Comparison of ENCODE assay signal across 16 cellular contexts in the genomic region with DNA sequence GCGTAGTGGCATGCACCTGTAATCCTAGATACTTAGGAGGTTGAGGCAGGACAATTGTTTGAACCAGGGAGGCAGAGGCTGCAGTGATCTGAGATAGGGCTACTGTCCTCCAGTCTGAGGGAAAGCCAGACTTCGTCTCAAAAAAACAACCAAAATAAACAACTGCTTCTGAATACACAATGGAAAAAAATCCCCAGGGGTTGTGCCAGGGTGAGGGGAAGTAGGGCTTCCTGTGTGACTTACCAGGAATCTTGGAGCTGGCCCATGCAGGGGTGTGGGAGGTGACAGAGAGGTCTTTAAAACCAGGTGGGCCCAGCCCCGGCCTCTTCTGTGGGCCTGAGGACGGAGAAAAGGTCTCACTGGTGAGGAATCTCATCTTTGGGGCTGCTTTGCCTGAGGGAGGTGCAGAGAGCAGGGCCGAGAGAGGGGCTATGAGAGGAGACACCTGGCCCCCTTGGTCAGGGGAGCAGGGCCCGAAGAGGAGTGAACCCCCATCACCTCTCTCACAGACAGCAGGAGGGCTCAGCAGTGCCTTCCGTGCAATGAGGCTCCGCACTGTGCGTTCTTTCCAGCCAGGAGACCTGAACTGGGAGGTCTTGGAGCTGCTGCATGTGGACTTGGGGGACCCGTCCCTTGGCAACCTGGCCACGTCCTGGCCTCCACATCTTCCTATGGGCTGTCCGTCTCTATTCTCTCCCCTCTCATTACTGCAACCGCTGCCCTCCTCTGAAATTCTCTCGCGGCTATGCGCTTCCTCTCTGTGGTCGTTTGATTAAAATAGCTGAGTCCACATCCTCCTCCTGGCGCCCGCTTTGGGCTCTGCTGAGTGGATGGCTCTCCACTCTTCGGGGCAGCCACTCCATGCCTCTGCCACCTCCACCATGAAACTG. TPM values are rescaled to one million over a fixed set of nuclear protein-coding genes. Genes with fewer than 3 reads are reported as not detected.
DNase-seq lines count a peak whose midpoint lies in the region; ATAC-seq and TF ChIP-seq lines count a peak whose summit lies in the region.
"Had no signal": no experiment of that assay in that cellular context is flagged by ENCODE, and none has a peak within 500 bp of the region (broad histone marks: within the 10 kb centered on the region; RNA-seq: fewer than 3 reads in every experiment).

No MANE protein-coding gene starts in this region.

- H3K36me3 Mint-ChIP-seq in type B pancreatic cell, result no peaks in the 10 kb centered on the region
- H3K36me3 Mint-ChIP-seq: CD4-positive, CD25-positive, alpha-beta regulatory T cell had no signal

- H3K4me3 ChIP-seq in BLaER1 treated with 17β-estradiol and CSF1 and Interleukin-3, amounts not matched to agents 10 nM and 100 nM, result peak overlapping the region in 9 of 10 experiments; percentile 8 to 49 (median 29); a peak in 14 of 20 replicates
- H3K4me3 ChIP-seq in NT2/D1 (ENCODE audit: insufficient read length, low read depth), result no peak overlapping the region
- H3K4me3 ChIP-seq in fibroblast of pulmonary artery (replicated peaks; ENCODE audit: low read depth, low read length), result no peak overlapping the region
- H3K4me3 ChIP-seq: dorsolateral prefrontal cortex had no signal

- TF ChIP-seq CTCF in fibroblast of pulmonary artery (IDR thresholded peaks at IDR 0.05; ENCODE audit: low read length, missing control alignments), result no peak
- no peak for TF ChIP-seq CTCF in type B pancreatic cell (conservative IDR thresholded peaks at IDR 0.05)

- no peaks in the 10 kb centered on the region for H3K36me3 ChIP-seq in BLaER1 treated with 17β-estradiol and CSF1 and Interleukin-3, amounts not matched to agents 10 nM and 100 nM
- H3K36me3 ChIP-seq in NT2/D1 (ENCODE audit: insufficient read depth, insufficient read length, low read length), result no peaks in the 10 kb centered on the region

- ATAC-seq in GM19351 (IDR thresholded peaks at IDR 0.05; ENCODE audit: unreplicated experiment) (peak; percentile 54), HG02981 (IDR thresholded peaks at IDR 0.05; ENCODE audit: unreplicated experiment) (no peak)

- no peaks in the 10 kb centered on the region for H4K20me1 ChIP-seq in BLaER1 treated with 17β-estradiol and CSF1 and Interleukin-3, amounts not matched to agents 10 nM and 100 nM

- peaks cover 44 to 89% (median 73%) of the 10 kb centered on the region in 10 experiments for H3K4me1 ChIP-seq in BLaER1 treated with 17β-estradiol and CSF1 and Interleukin-3, amounts not matched to agents 10 nM and 100 nM
- peaks cover 4% of the 10 kb centered on the region for H3K4me1 ChIP-seq in NT2/D1 (ENCODE audit: insufficient read depth, insufficient read length)

- peak overlapping the region; percentile 81 to 99 (median 93) for H3K4me2 ChIP-seq in BLaER1 treated with 17β-estradiol and CSF1 and Interleukin-3, amounts not matched to agents 10 nM and 100 nM

- H3K27ac Mint-ChIP-seq in type B pancreatic cell, result no peak overlapping the region
- H3K27ac Mint-ChIP-seq: CD4-positive, CD25-positive, alpha-beta regulatory T cell had no signal

- H3K4me3 Mint-ChIP-seq in type B pancreatic cell, result no peak overlapping the region
- H3K4me3 Mint-ChIP-seq: CD4-positive, CD25-positive, alpha-beta regulatory T cell; neural crest cell had no signal

- DNase-seq in NT2/D1 (ENCODE audit: low read depth, low spot score) (no peak), fibroblast of pulmonary artery (ENCODE audit: low read depth) (peak; percentile 20), type B pancreatic cell (ENCODE audit: extremely low spot score, unreplicated experiment) (no peak), kidney tubule cell (ENCODE audit: low spot score) (no peak), NCI-H1048 (lab: John Stamatoyannopoulos, UW) (no peak)
- DNase-seq: activated naive CD4-positive, alpha-beta T cell treated with anti-CD3 and anti-CD28 coated beads, Interleukin-2, amount 50 U/mL, for 16 hours; dorsolateral prefrontal cortex; H7; NCI-H446 treated with DMSO at 0.1 percent for 48 hours; T1000 had no signal

- H3K9me3 ChIP-seq in BLaER1 treated with 17β-estradiol and CSF1 and Interleukin-3, amounts not matched to agents 10 nM and 100 nM (replicated peaks in 1 of 11), result peaks cover 0 to 8% (median 0%) of the 10 kb centered on the region in 11 experiments; a peak in 2 of 22 replicates
- no peaks in the 10 kb centered on the region for H3K9me3 ChIP-seq in NT2/D1 (ENCODE audit: insufficient read depth, low read length)

- no peaks in the 10 kb centered on the region for H3K4me1 Mint-ChIP-seq in type B pancreatic cell (ENCODE audit: unreplicated experiment)

- H3K27me3 ChIP-seq in BLaER1 treated with 17β-estradiol and CSF1 and Interleukin-3, amounts not matched to agents 10 nM and 100 nM, result peaks cover 0 to 19% (median 0%) of the 10 kb centered on the region in 11 experiments; a peak in 5 of 22 replicates
- no peaks in the 10 kb centered on the region for H3K27me3 ChIP-seq in NT2/D1 (ENCODE audit: insufficient read depth, insufficient read length)

- H3K27ac ChIP-seq in BLaER1 treated with 17β-estradiol and CSF1 and Interleukin-3, amounts not matched to agents 10 nM and 100 nM, result peak overlapping the region in 9 of 11 experiments; percentile 39 to 80 (median 66); a peak in 18 of 22 replicates
- H3K27ac ChIP-seq: dorsolateral prefrontal cortex had no signal

- H3K9me3 Mint-ChIP-seq in type B pancreatic cell, result no peaks in the 10 kb centered on the region
- H3K9me3 Mint-ChIP-seq: CD4-positive, CD25-positive, alpha-beta regulatory T cell; neural crest cell had no signal

- peaks cover 12% of the 10 kb centered on the region for H3K27me3 Mint-ChIP-seq in type B pancreatic cell

- peak overlapping the region in 9 of 11 experiments; percentile 29 to 74 (median 59); a peak in 16 of 22 replicates for H3K9ac ChIP-seq in BLaER1 treated with 17β-estradiol and CSF1 and Interleukin-3, amounts not matched to agents 10 nM and 100 nM
- peak overlapping the region; percentile 8 for H3K9ac ChIP-seq in NT2/D1 (ENCODE audit: insufficient read length, low read depth)

RNA-seq across cellular contexts. Expression of a gene that starts 10.7 kb away (rescaled TPM):
- not detected in 2 replicates for total RNA-seq in type B pancreatic cell (ENCODE audit: low replicate concordance)
- total RNA-seq: CD4-positive, CD25-positive, alpha-beta regulatory T cell; neural crest cell had no signal

RNA-seq across cellular contexts. Expression of a gene that starts 38.6 kb away (rescaled TPM):
- not detected in 2 replicates for total RNA-seq in type B pancreatic cell (ENCODE audit: low replicate concordance)
- total RNA-seq: CD4-positive, CD25-positive, alpha-beta regulatory T cell; H7; neural crest cell; temporal lobe had no signal

RNA-seq across cellular contexts. Expression of a gene that starts 58.4 kb away (rescaled TPM):
- not detected in 2 replicates for total RNA-seq in type B pancreatic cell (ENCODE audit: low replicate concordance)
- total RNA-seq: CD4-positive, CD25-positive, alpha-beta regulatory T cell; H7; neural crest cell; temporal lobe had no signal

Comparison
In these comparisons a context has a peak if more than half of its experiments do, and no peak if none do; other contexts are left out.
1. H3K4me3 ChIP-seq: peak in BLaER1 treated with 17β-estradiol and CSF1 and Interleukin-3, amounts not matched to agents 10 nM and 100 nM (9 of 10); none in NT2/D1 (single experiment) and fibroblast of pulmonary artery (single experiment).